8 cellular contexts compared by ENCODE assay signal in the genomic region with DNA sequence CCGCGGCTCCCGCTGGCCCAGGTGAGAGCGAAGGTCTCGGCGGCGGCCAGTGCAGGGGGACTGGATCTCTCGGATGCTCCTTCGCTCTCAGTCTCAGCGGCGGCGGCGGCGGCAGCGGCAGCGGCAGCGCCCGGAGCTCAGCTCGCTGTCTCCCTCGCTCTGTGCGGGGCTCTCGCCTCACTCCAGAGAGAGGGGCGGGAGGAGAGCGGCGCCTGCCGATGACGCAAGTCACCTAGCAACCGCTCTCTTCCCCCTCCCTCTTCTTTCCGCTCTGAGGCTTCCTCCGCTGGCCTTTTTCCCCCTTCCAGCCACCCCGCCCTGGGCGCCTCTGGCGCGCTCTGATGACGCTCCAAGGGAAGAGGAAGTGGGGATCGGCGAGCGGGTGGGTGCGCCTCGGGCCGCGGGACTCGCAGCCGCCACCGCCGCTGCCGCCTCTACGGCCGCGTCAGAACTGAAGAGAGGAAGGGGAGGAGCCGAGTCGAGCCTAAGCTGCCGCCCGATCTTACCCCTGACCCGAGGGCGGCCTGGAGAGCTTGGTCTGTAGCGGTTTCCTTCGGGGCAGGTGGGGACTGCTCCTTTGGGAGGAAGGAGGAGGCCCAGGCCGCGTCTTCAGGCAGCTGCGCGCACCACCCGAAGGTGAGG. TPM values are rescaled to one million over a fixed set of nuclear protein-coding genes. Genes with fewer than 3 reads are reported as not detected.
DNase-seq lines count a peak whose midpoint lies in the region; ATAC-seq and TF ChIP-seq lines count a peak whose summit lies in the region.

A gene with protein sequence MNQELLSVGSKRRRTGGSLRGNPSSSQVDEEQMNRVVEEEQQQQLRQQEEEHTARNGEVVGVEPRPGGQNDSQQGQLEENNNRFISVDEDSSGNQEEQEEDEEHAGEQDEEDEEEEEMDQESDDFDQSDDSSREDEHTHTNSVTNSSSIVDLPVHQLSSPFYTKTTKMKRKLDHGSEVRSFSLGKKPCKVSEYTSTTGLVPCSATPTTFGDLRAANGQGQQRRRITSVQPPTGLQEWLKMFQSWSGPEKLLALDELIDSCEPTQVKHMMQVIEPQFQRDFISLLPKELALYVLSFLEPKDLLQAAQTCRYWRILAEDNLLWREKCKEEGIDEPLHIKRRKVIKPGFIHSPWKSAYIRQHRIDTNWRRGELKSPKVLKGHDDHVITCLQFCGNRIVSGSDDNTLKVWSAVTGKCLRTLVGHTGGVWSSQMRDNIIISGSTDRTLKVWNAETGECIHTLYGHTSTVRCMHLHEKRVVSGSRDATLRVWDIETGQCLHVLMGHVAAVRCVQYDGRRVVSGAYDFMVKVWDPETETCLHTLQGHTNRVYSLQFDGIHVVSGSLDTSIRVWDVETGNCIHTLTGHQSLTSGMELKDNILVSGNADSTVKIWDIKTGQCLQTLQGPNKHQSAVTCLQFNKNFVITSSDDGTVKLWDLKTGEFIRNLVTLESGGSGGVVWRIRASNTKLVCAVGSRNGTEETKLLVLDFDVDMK (minus strand): TSS at position 190 of the 642 bp plus-strand sequence. CDS start 124,289 bp downstream, outside the sequence.

- no peaks in the 10 kb centered on the region for H3K27me3 Mint-ChIP-seq in activated T-helper 1 cell treated with anti-CD3 and anti-CD28 coated beads, Interleukin-12 subunit alpha, Interleukin-12 subunit beta, Interleukin-2, Interleukin-4 antibody, amounts not matched to agents 30 ng/mL and 10 ng/mL and 1 ng/mL, durations not matched to agents 14 hours and 24 hours and 36 hours (ENCODE audit: insufficient read depth)
- no peaks in the 10 kb centered on the region for H3K27me3 Mint-ChIP-seq in naive thymus-derived CD4-positive, alpha-beta T cell
- H3K27me3 Mint-ChIP-seq in stimulated activated naive B cell treated with anti-CD40 and anti-IgM and Interleukin-4, amounts not matched to agents 10 μg/mL and 1 μg/mL and 100 μg/mL, for 72 hours, result no peaks in the 10 kb centered on the region

- peak; percentile 86 for ATAC-seq in DND-41 (ENCODE audit: insufficient read depth, low read depth)
- peak; percentile 91 for ATAC-seq in naive thymus-derived CD4-positive, alpha-beta T cell
- ATAC-seq in stimulated activated naive B cell treated with anti-CD40 and anti-IgM and Interleukin-4, amounts not matched to agents 10 μg/mL and 1 μg/mL and 100 μg/mL, for 72 hours (replicated peaks), result peak; percentile 91

- TF ChIP-seq CTCF in DND-41 (IDR thresholded peaks at IDR 0.05; ENCODE audit: borderline replicate concordance, extremely low read depth, low read length, poor library complexity, severe bottlenecking), result no peak

- H3K9me2 ChIP-seq in GM23248 (ENCODE audit: insufficient read depth), result no peaks in the 10 kb centered on the region

- H3K27ac Mint-ChIP-seq in activated T-helper 1 cell treated with anti-CD3 and anti-CD28 coated beads, Interleukin-12 subunit alpha, Interleukin-12 subunit beta, Interleukin-2, Interleukin-4 antibody, amounts not matched to agents 30 ng/mL and 10 ng/mL and 1 ng/mL, durations not matched to agents 14 hours and 24 hours and 36 hours, result peak within 1 kb of the TSS; percentile 100
- H3K27ac Mint-ChIP-seq in naive thymus-derived CD4-positive, alpha-beta T cell, result peak within 1 kb of the TSS; percentile 93 to 99 (median 97)
- peak within 1 kb of the TSS; percentile 98 for H3K27ac Mint-ChIP-seq in stimulated activated naive B cell treated with anti-CD40 and anti-IgM and Interleukin-4, amounts not matched to agents 10 μg/mL and 1 μg/mL and 100 μg/mL, for 72 hours

- no peaks in the 10 kb centered on the region for H3K9me3 Mint-ChIP-seq in activated T-helper 1 cell treated with anti-CD3 and anti-CD28 coated beads, Interleukin-12 subunit alpha, Interleukin-12 subunit beta, Interleukin-2, Interleukin-4 antibody, amounts not matched to agents 30 ng/mL and 10 ng/mL and 1 ng/mL, durations not matched to agents 14 hours and 24 hours and 36 hours
- peaks cover 0 to 3% (median 0%) of the 10 kb centered on the region in 11 donors for H3K9me3 Mint-ChIP-seq in naive thymus-derived CD4-positive, alpha-beta T cell
- H3K9me3 Mint-ChIP-seq in stimulated activated naive B cell treated with anti-CD40 and anti-IgM and Interleukin-4, amounts not matched to agents 10 μg/mL and 1 μg/mL and 100 μg/mL, for 72 hours, result no peaks in the 10 kb centered on the region

- H3F3A ChIP-seq in GM23248 (ENCODE audit: insufficient read depth), result peaks cover 10% of the 10 kb centered on the region

- H3K27ac ChIP-seq in DND-41 (ENCODE audit: low read length) (peak within 1 kb of the TSS; percentile 93), GM23248 (peak within 1 kb of the TSS; percentile 94)
- peak within 1 kb of the TSS; percentile 90 for H3K27ac ChIP-seq in naive thymus-derived CD4-positive, alpha-beta T cell (ENCODE audit: low read depth, low read length)

- H4K20me1 ChIP-seq in DND-41 (ENCODE audit: insufficient read depth, low read length), result peaks cover 19% of the 10 kb centered on the region; the same call in 1 of the 2 replicates
- H4K20me1 ChIP-seq in GM23248 (ENCODE audit: insufficient read depth), result no peaks in the 10 kb centered on the region; the same call in 1 of the 2 replicates

- POLR2A ChIA-PET in naive thymus-derived CD4-positive, alpha-beta T cell (lab: Charles Lee), result interaction anchor here (0.5 to 6.6 kb wide), 29 partner anchors 8 to 1436 kb away, joined by 3 to 76 read pairs (median 3); a partner anchor contains a TSS

- H3K9me3 ChIP-seq in DND-41 (ENCODE audit: insufficient read depth, low read length, severe bottlenecking) (peaks cover 12% of the 10 kb centered on the region), GM23248 (ENCODE audit: low read depth) (no peaks in the 10 kb centered on the region)
- H3K9me3 ChIP-seq in naive thymus-derived CD4-positive, alpha-beta T cell (ENCODE audit: control insufficient read depth in 2 of 3, low read length in 3 of 3), result no peaks in the 10 kb centered on the region

- peak within 1 kb of the TSS; percentile 74 for H3K9ac ChIP-seq in DND-41 (ENCODE audit: low read depth, low read length)
- H3K9ac ChIP-seq in GM23248, result peak within 1 kb of the TSS; percentile 97

- H3K79me2 ChIP-seq in DND-41 (ENCODE audit: insufficient read depth, low read length) (peaks cover 86% of the 10 kb centered on the region), GM23248 (ENCODE audit: insufficient read depth) (peaks cover 85% of the 10 kb centered on the region)

- H3K36me3 ChIP-seq in DND-41 (ENCODE audit: insufficient read depth, low read length) (peaks cover 27% of the 10 kb centered on the region), GM23248 (ENCODE audit: low read depth) (no peaks in the 10 kb centered on the region)
- peaks cover 0 to 20% (median 0%) of the 10 kb centered on the region in 3 experiments for H3K36me3 ChIP-seq in naive thymus-derived CD4-positive, alpha-beta T cell (ENCODE audit: control insufficient read depth in 2 of 3, insufficient read depth in 3 of 3, low read length in 3 of 3)

- intact Hi-C loops in activated T-helper 1 cell treated with anti-CD3 and anti-CD28 coated beads, Interleukin-12 subunit alpha, Interleukin-12 subunit beta, Interleukin-2, Interleukin-4 antibody, amounts not matched to agents 30 ng/mL and 10 ng/mL and 1 ng/mL, durations not matched to agents 14 hours and 24 hours and 36 hours (cut with micrococcal nuclease), result loop anchor here (1.0 to 10.0 kb wide), 17 partner anchors 15 to 1521 kb away; a partner anchor contains a TSS
- intact Hi-C loops in naive thymus-derived CD4-positive, alpha-beta T cell (cut with micrococcal nuclease), result loop anchor here (1.0 to 10.0 kb wide), 24 partner anchors 8 to 1521 kb away; a partner anchor contains a TSS

- in situ Hi-C loops in GM23248 (cut with MboI), result no loop called here

- CTCF ChIA-PET in naive thymus-derived CD4-positive, alpha-beta T cell (lab: Charles Lee), result interaction anchor here (0.9 to 3.0 kb wide), 3 partner anchors 9 to 34 kb away, joined by 3 to 20 read pairs (median 7); no protein-coding TSS in a partner anchor

- DNase-seq in DND-41, result peak; percentile 99
- DNase-seq in GM23248, result peak; percentile 98
- DNase-seq in Kasumi-1 (lab: John Stamatoyannopoulos, UW), result peak; percentile 98 to 99
- DNase-seq in RPMI7951 (ENCODE audit: low read depth), result peak; percentile 97
- DNase-seq in activated T-helper 1 cell treated with anti-CD3 and anti-CD28 coated beads, Interleukin-12 subunit alpha, Interleukin-12 subunit beta, Interleukin-2, Interleukin-4 antibody, amounts not matched to agents 30 ng/mL and 10 ng/mL and 1 ng/mL, durations not matched to agents 14 hours and 24 hours and 36 hours (ENCODE audit: low spot score), result peak; percentile 100
- DNase-seq in fibroblast of gingiva (ENCODE audit: low read depth), result peak; percentile 99
- DNase-seq in naive thymus-derived CD4-positive, alpha-beta T cell, result peak; percentile 98 to 100 (median 100)
- peak; percentile 100 for DNase-seq in stimulated activated naive B cell treated with anti-CD40 and anti-IgM and Interleukin-4, amounts not matched to agents 10 μg/mL and 1 μg/mL and 100 μg/mL, for 72 hours

- peak within 1 kb of the TSS; percentile 99 for H3K4me3 Mint-ChIP-seq in activated T-helper 1 cell treated with anti-CD3 and anti-CD28 coated beads, Interleukin-12 subunit alpha, Interleukin-12 subunit beta, Interleukin-2, Interleukin-4 antibody, amounts not matched to agents 30 ng/mL and 10 ng/mL and 1 ng/mL, durations not matched to agents 14 hours and 24 hours and 36 hours
- peak within 1 kb of the TSS; percentile 90 to 99 (median 97) for H3K4me3 Mint-ChIP-seq in naive thymus-derived CD4-positive, alpha-beta T cell
- H3K4me3 Mint-ChIP-seq in stimulated activated naive B cell treated with anti-CD40 and anti-IgM and Interleukin-4, amounts not matched to agents 10 μg/mL and 1 μg/mL and 100 μg/mL, for 72 hours, result peak within 1 kb of the TSS; percentile 91 to 100

- H3K36me3 Mint-ChIP-seq in activated T-helper 1 cell treated with anti-CD3 and anti-CD28 coated beads, Interleukin-12 subunit alpha, Interleukin-12 subunit beta, Interleukin-2, Interleukin-4 antibody, amounts not matched to agents 30 ng/mL and 10 ng/mL and 1 ng/mL, durations not matched to agents 14 hours and 24 hours and 36 hours (ENCODE audit: low read depth), result peaks cover 35% of the 10 kb centered on the region
- H3K36me3 Mint-ChIP-seq in naive thymus-derived CD4-positive, alpha-beta T cell, result peaks cover 0 to 29% (median 12%) of the 10 kb centered on the region in 5 donors
- H3K36me3 Mint-ChIP-seq in stimulated activated naive B cell treated with anti-CD40 and anti-IgM and Interleukin-4, amounts not matched to agents 10 μg/mL and 1 μg/mL and 100 μg/mL, for 72 hours, result peaks cover 30 to 47% of the 10 kb centered on the region in 2 donors

- peak within 1 kb of the TSS; percentile 77 to 78 for H3K4me3 ChIP-seq in DND-41 (ENCODE audit: low read depth in 1 of 2, low read length in 2 of 2)
- H3K4me3 ChIP-seq in GM23248, result peak within 1 kb of the TSS; percentile 95
- H3K4me3 ChIP-seq in naive thymus-derived CD4-positive, alpha-beta T cell (ENCODE audit: low read length), result peak within 1 kb of the TSS; percentile 87

- peak within 1 kb of the TSS; percentile 89 for H2AFZ ChIP-seq in DND-41 (ENCODE audit: low read depth, low read length)
- H2AFZ ChIP-seq in GM23248, result peak within 1 kb of the TSS; percentile 96

- H3K4me1 ChIP-seq in DND-41 (ENCODE audit: insufficient read depth, low read length), result peaks cover 42% of the 10 kb centered on the region
- H3K4me1 ChIP-seq in GM23248 (ENCODE audit: insufficient read depth), result peaks cover 22% of the 10 kb centered on the region
- peaks cover 29 to 53% of the 10 kb centered on the region in 2 donors for H3K4me1 ChIP-seq in naive thymus-derived CD4-positive, alpha-beta T cell (ENCODE audit: control insufficient read depth in 2 of 2, insufficient read depth in 2 of 2, low read length in 2 of 2)

- H3K27me3 ChIP-seq in DND-41 (ENCODE audit: insufficient read depth, low read length, poor library complexity), result no peaks in the 10 kb centered on the region
- H3K27me3 ChIP-seq in GM23248 (replicated peaks; ENCODE audit: insufficient read depth), result no peaks in the 10 kb centered on the region
- H3K27me3 ChIP-seq in naive thymus-derived CD4-positive, alpha-beta T cell (ENCODE audit: control insufficient read depth in 2 of 2, insufficient read depth in 2 of 2, low read length in 2 of 2), result no peaks in the 10 kb centered on the region

- H3K4me2 ChIP-seq in DND-41 (ENCODE audit: insufficient read depth, low read length) (peak within 1 kb of the TSS; percentile 93), GM23248 (ENCODE audit: unreplicated experiment) (peak within 1 kb of the TSS; percentile 97)

- 1% methylated on average over 51 to 56 of the region's 63 CpGs for WGBS in GM23248 (ENCODE audit: low coverage in 1 of 2, low lambda C conversion rate in 2 of 2, missing lambda C conversion rate in 2 of 2), 2 experiments

- H3K4me1 Mint-ChIP-seq in activated T-helper 1 cell treated with anti-CD3 and anti-CD28 coated beads, Interleukin-12 subunit alpha, Interleukin-12 subunit beta, Interleukin-2, Interleukin-4 antibody, amounts not matched to agents 30 ng/mL and 10 ng/mL and 1 ng/mL, durations not matched to agents 14 hours and 24 hours and 36 hours (ENCODE audit: low read depth), result peaks cover 63% of the 10 kb centered on the region
- peaks cover 43 to 80% (median 65%) of the 10 kb centered on the region in 7 donors for H3K4me1 Mint-ChIP-seq in naive thymus-derived CD4-positive, alpha-beta T cell
- peaks cover 46 to 61% of the 10 kb centered on the region in 2 donors for H3K4me1 Mint-ChIP-seq in stimulated activated naive B cell treated with anti-CD40 and anti-IgM and Interleukin-4, amounts not matched to agents 10 μg/mL and 1 μg/mL and 100 μg/mL, for 72 hours

RNA-seq across cellular contexts. Expression of the gene that starts here (rescaled TPM):
- 29.0 and 30.7 TPM in 2 replicates for total RNA-seq in GM23248 (2014; rRNA removed; shearing (Covaris generic))
- 6.5 and 8.8 TPM in 2 replicates for polyA plus RNA-seq in GM23248 (2016; fragmentation: Nextera tagmentation; extraction: Ambion mirVana)
- total RNA-seq in RPMI7951 (2014; rRNA removed; shearing (Covaris generic)), result 19.9 and 24.3 TPM in 2 replicates
- total RNA-seq in activated T-helper 1 cell treated with anti-CD3 and anti-CD28 coated beads, Interleukin-12 subunit alpha, Interleukin-12 subunit beta, Interleukin-2, Interleukin-4 antibody, amounts not matched to agents 30 ng/mL and 10 ng/mL and 1 ng/mL, durations not matched to agents 14 hours and 24 hours and 36 hours, result 53.0 and 53.3 TPM in 2 replicates
- 100 to 1,000 TPM in 4 of 5 experiments, 10 to 100 TPM in 1; 57.5 to 139 (median 116) TPM for total RNA-seq in naive thymus-derived CD4-positive, alpha-beta T cell
- 10 to 100 TPM; 40.4 to 50.5 TPM for polyA plus RNA-seq in naive thymus-derived CD4-positive, alpha-beta T cell

Comparison
In these comparisons a context has a peak if more than half of its experiments do, and no peak if none do; other contexts are left out.
1. Peak in every context shown above with its lines: DNase-seq, ATAC-seq, H3K4me3 ChIP-seq and H3K27ac ChIP-seq.